25 cellular contexts compared by ENCODE assay signal in the genomic region with DNA sequence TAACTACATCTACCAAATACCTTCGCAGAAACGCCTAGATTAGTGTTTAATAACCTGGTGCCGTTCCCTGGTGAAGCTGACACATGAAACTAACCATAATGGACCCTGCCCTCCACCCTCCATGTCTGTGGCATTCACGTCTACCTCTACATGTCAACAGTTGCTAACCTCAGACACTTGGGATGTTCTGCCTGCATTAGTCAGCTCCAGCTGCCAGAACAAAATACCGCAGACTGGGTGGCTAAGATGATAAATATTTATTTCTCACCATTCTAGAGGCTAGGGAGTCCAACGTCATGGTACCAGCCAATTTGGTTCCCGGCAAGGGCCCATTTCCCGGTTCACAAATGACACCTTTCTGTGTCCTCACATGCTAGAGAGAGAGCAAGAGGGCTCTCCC.
A peak's percentile ranks its signal among the peaks of the same experiment; 100 is the strongest.
DNase-seq lines count a peak whose midpoint lies in the region; ATAC-seq, FAIRE-seq and TF ChIP-seq lines count a peak whose summit lies in the region.
"Had no signal": no experiment of that assay in that cellular context is flagged by ENCODE, and none has a peak within 500 bp of the region (broad histone marks: within the 10 kb centered on the region; RNA-seq: fewer than 3 reads in every experiment).

No MANE protein-coding gene starts in this region.

- H3K27ac ChIP-seq in osteoblast (ENCODE audit: low read depth, low read length) (no peak overlapping the region), heart left ventricle (no peak overlapping the region)
- H3K27ac ChIP-seq: ascending aorta, parathyroid adenoma, RWPE1, testis had no signal

- peak; percentile 73 for DNase-seq in ELR (ENCODE audit: low read depth)
- peak; percentile 75 for DNase-seq in RCC 7860 (ENCODE audit: low spot score)
- peak; percentile 5 for DNase-seq in ecto neural progenitor cell (ENCODE audit: low spot score)
- peak; percentile 11 for DNase-seq in osteoblast (ENCODE audit: insufficient read length, low spot score, missing footprints)
- DNase-seq in SKM-1 (lab: John Stamatoyannopoulos, UW; ENCODE audit: unreplicated experiment) = no peak
- no peak for DNase-seq in NK-92 treated with Interleukin-12 subunit alpha and Interleukin-12 subunit beta, amount 100 ng/mL, for 24 hours (lab: John Stamatoyannopoulos, UW)
- DNase-seq in heart left ventricle = no peak
- DNase-seq in globus pallidus (ENCODE audit: low spot score) = no peak
- DNase-seq: activated naive CD4-positive, alpha-beta T cell treated with anti-CD3 and anti-CD28 coated beads, Interleukin-2, amount 10 ng/mL, durations not matched to agents 7 days and 5 days; activated T-cell treated with anti-CD3 and anti-CD28 coated beads, Interleukin-2, amount 50 U/mL, for 48 hours; foreskin melanocyte; GF-D8; GOT3; naive thymus-derived CD8-positive, alpha-beta T cell; NCI-H1105 treated with DMSO at 0.1 percent for 48 hours; testis had no signal

- ATAC-seq in heart left ventricle = no peak
- ATAC-seq: activated CD4-positive, CD25-positive, alpha-beta regulatory T cell treated with anti-CD3 and anti-CD28 coated beads, Interleukin-2, amount 50 U/mL, for 24 hours; GM12878; naive thymus-derived CD8-positive, alpha-beta T cell; sciatic nerve; SK-N-SH treated with all-trans-retinoic acid at 6 μM for 48 hours; stimulated activated memory B cell treated with anti-CD40 and anti-IgM and Interleukin-4, amounts not matched to agents 10 μg/mL and 1 μg/mL and 100 μg/mL, for 72 hours had no signal

- H3K4me1 ChIP-seq in osteoblast (ENCODE audit: insufficient read depth, low read length) = no peaks in the 10 kb centered on the region
- peaks cover 0 to 3% (median 0%) of the 10 kb centered on the region in 12 donors for H3K4me1 ChIP-seq in heart left ventricle
- H3K4me1 ChIP-seq: ascending aorta, parathyroid adenoma, testis had no signal

- no peak for TF ChIP-seq POLR2A in heart left ventricle (IDR thresholded peaks at IDR 0.05)

- no peak for TF ChIP-seq CTCF in osteoblast (IDR thresholded peaks at IDR 0.05; ENCODE audit: extremely low read depth, low read depth, low read length)
- TF ChIP-seq CTCF in heart left ventricle (IDR thresholded peaks at IDR 0.05) = no peak

- no peak for FAIRE-seq in RCC 7860 (lab: Jason Lieb, UNC)
- FAIRE-seq: GM12878, GM19239 had no signal

- intact Hi-C loops in heart left ventricle (cut with DNase I) = no loop called here

- WGBS in heart left ventricle, 4 donors = 86 to 88% (median 87%) methylated on average over 8 of the region's 8 CpGs

- H3K27me3 ChIP-seq in osteoblast (ENCODE audit: insufficient read depth, low read length) = no peaks in the 10 kb centered on the region
- H3K27me3 ChIP-seq in heart left ventricle = peaks cover 0 to 2% (median 0%) of the 10 kb centered on the region in 9 donors
- H3K27me3 ChIP-seq: ascending aorta, testis had no signal

- H3K9me3 ChIP-seq in osteoblast (ENCODE audit: low read depth, low read length) (no peaks in the 10 kb centered on the region), heart left ventricle (peaks cover 0 to 13% (median 1%) of the 10 kb centered on the region in 12 donors)
- H3K9me3 ChIP-seq: ascending aorta, testis had no signal

- H3K4me3 ChIP-seq in osteoblast (ENCODE audit: insufficient read depth, low read length) = no peak overlapping the region
- H3K4me3 ChIP-seq in heart left ventricle = no peak overlapping the region
- H3K4me3 ChIP-seq: ascending aorta, GM12878, testis had no signal

- H3K79me2 ChIP-seq in osteoblast (ENCODE audit: insufficient read depth, low read length) = no peaks in the 10 kb centered on the region
- H3K79me2 ChIP-seq: parathyroid adenoma had no signal

- H4K20me1 ChIP-seq in osteoblast (ENCODE audit: insufficient read depth, low read length) = no peaks in the 10 kb centered on the region

- H3K36me3 ChIP-seq in osteoblast (ENCODE audit: insufficient read depth, low read length) (no peaks in the 10 kb centered on the region), heart left ventricle (no peaks in the 10 kb centered on the region)
- H3K36me3 ChIP-seq: ascending aorta had no signal

- H2AFZ ChIP-seq in osteoblast (ENCODE audit: low read length) = no peak overlapping the region
- H2AFZ ChIP-seq: parathyroid adenoma had no signal

- H3K4me2 ChIP-seq in osteoblast (ENCODE audit: insufficient read depth, low read length) = no peak overlapping the region

Comparison
In these comparisons a context has a peak if more than half of its experiments do, and no peak if none do; other contexts are left out.
1. DNase-seq: peak in ELR (single experiment), RCC 7860 (single experiment), ecto neural progenitor cell (single experiment) and osteoblast (single experiment); none in SKM-1 (single experiment), NK-92 treated with Interleukin-12 subunit alpha and Interleukin-12 subunit beta, amount 100 ng/mL, for 24 hours (single experiment), heart left ventricle (0 of 5) and globus pallidus (single experiment).